In genomic region chr22:48573766-48574165, GRCh38 we compare ENCODE assay signal across 16 cellular contexts.
DNase-seq lines count a peak whose midpoint lies in the region; ATAC-seq and TF ChIP-seq lines count a peak whose summit lies in the region.
"Had no signal": no experiment of that assay in that cellular context is flagged by ENCODE, and none has a peak within 500 bp of the region (broad histone marks: within the 10 kb centered on the region; RNA-seq: fewer than 3 reads in every experiment).

No MANE protein-coding gene starts in this region.

- H3K36me3 ChIP-seq in prostate gland = no peaks in the 10 kb centered on the region
- H3K36me3 ChIP-seq: BE2C had no signal

- no peak overlapping the region for H3K4me3 ChIP-seq in prostate gland

- ATAC-seq in left ventricle myocardium superior = no peak
- no peak for ATAC-seq in Right ventricle myocardium superior (ENCODE audit: poor library complexity)
- no peak for ATAC-seq in GM21576 (IDR thresholded peaks at IDR 0.05; ENCODE audit: unreplicated experiment)

- peaks cover 2% of the 10 kb centered on the region for H3K36me3 Mint-ChIP-seq in mesothelial cell of epicardium
- H3K36me3 Mint-ChIP-seq in progenitor cell of endocrine pancreas (ENCODE audit: insufficient read depth) = peaks cover 5% of the 10 kb centered on the region

- DNase-seq in left ventricle myocardium superior = peak; percentile 3
- DNase-seq in Right ventricle myocardium superior = no peak
- no peak for DNase-seq in mesothelial cell of epicardium (ENCODE audit: low spot score in 2 of 2, unreplicated experiment in 2 of 2)
- DNase-seq in progenitor cell of endocrine pancreas (ENCODE audit: low spot score, unreplicated experiment) = no peak
- no peak for DNase-seq in prostate gland (ENCODE audit: low spot score)
- DNase-seq in Ammon's horn (ENCODE audit: low spot score) = no peak
- DNase-seq: BE2C; CD4-positive, alpha-beta memory T cell; DMS153; DND-41; GDM1; GOT3; H9; IMR-90 had no signal

- no peaks in the 10 kb centered on the region for H3K4me1 ChIP-seq in prostate gland (replicated peaks)
- H3K4me1 ChIP-seq: BE2C had no signal

- H3K4me1 Mint-ChIP-seq in mesothelial cell of epicardium (peaks cover 1% of the 10 kb centered on the region), progenitor cell of endocrine pancreas (ENCODE audit: low read depth) (no peaks in the 10 kb centered on the region)

- no peak overlapping the region for H3K27ac ChIP-seq in prostate gland
- H3K27ac ChIP-seq: C4-2B had no signal

- H3K9me3 Mint-ChIP-seq in mesothelial cell of epicardium = peaks cover 21% of the 10 kb centered on the region
- H3K9me3 Mint-ChIP-seq in progenitor cell of endocrine pancreas (ENCODE audit: low read depth) = peaks cover 17% of the 10 kb centered on the region

- 91% methylated on average over 4 of the region's 4 CpGs for WGBS in prostate gland

- H3K27me3 ChIP-seq in prostate gland (replicated peaks; ENCODE audit: insufficient read depth) = no peaks in the 10 kb centered on the region
- H3K27me3 ChIP-seq: BE2C had no signal

- TF ChIP-seq POLR2A in prostate gland (IDR thresholded peaks at IDR 0.05) = no peak

- no peak overlapping the region for H3K27ac Mint-ChIP-seq in mesothelial cell of epicardium
- H3K27ac Mint-ChIP-seq in progenitor cell of endocrine pancreas = no peak overlapping the region
- H3K27ac Mint-ChIP-seq: CD4-positive, alpha-beta memory T cell; H9 had no signal

- intact Hi-C loops in left ventricle myocardium superior (cut with micrococcal nuclease) = no loop called here
- intact Hi-C loops in Right ventricle myocardium superior (cut with DNase I) = loop anchor here (10.0 kb wide), 1 partner anchor 731 kb away; no protein-coding TSS in a partner anchor
- intact Hi-C loops in prostate gland (cut with DNase I) = loop anchor here (10.0 kb wide), 1 partner anchor 1061 kb away; no protein-coding TSS in a partner anchor

- peak overlapping the region; percentile 57 for H3K4me3 Mint-ChIP-seq in mesothelial cell of epicardium
- H3K4me3 Mint-ChIP-seq in progenitor cell of endocrine pancreas (ENCODE audit: low read depth) = peak overlapping the region; percentile 7

- TF ChIP-seq CTCF in mesothelial cell of epicardium (IDR thresholded peaks at IDR 0.05; ENCODE audit: unreplicated experiment) (no peak), progenitor cell of endocrine pancreas (IDR thresholded peaks at IDR 0.05; ENCODE audit: unreplicated experiment) (no peak), prostate gland (IDR thresholded peaks at IDR 0.05) (no peak)

- H3K9me3 ChIP-seq in prostate gland = no peaks in the 10 kb centered on the region

- H3K27me3 Mint-ChIP-seq in mesothelial cell of epicardium (ENCODE audit: low read depth) = peaks cover 54% of the 10 kb centered on the region
- H3K27me3 Mint-ChIP-seq in progenitor cell of endocrine pancreas = peaks cover 39% of the 10 kb centered on the region
